24 cellular contexts compared by ENCODE assay signal in the genomic region with DNA sequence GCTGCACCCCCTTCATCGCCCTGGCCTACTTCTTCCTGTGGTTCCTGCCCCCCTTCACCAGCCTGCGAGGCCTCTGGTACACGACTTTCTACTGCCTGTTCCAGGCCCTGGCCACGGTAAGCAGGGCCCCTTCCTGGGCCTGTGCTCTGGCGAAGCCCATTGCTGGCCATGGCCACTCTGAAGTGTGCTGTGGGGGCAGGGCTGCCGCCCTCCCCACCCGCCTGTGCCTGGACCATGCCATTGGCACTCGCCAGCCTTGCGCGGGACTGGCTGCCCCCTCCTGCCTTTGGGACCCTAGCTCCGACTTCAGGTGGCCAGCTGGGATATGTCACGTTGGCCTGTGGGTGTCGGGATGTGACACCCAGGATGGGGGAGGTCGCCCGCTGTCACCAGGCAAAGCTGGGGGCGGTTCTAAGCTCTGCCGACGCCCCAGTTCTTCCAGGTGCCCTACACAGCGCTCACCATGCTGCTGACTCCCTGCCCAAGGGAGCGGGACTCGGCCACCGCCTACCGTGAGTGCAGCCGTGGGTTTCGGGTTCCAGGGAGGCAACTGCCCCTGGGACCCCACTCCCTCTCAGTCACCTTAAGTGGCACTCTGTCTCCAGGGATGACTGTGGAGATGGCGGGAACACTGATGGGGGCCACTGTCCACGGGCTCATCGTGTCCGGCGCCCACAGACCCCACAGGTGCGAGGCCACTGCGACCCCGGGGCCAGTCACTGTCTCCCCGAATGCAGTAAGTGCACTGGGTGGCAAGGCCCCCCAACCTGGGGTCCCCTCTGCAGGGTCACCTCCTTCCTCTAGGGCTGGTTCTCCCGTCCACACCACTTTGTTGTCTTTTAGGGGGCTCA. TPM values are rescaled to one million over a fixed set of nuclear protein-coding genes. Genes with fewer than 3 reads are reported as not detected.
"Had no signal": no experiment of that assay in that cellular context is flagged by ENCODE, and none has a peak within 500 bp of the region (broad histone marks: within the 10 kb centered on the region; RNA-seq: fewer than 3 reads in every experiment).

No MANE protein-coding gene starts in this region.

- H3K4me1 Mint-ChIP-seq: activated CD4-positive, alpha-beta T cell treated with anti-CD3 and anti-CD28 coated beads, Interleukin-2, amount 10 ng/mL, durations not matched to agents 7 days and 5 days; activated naive CD4-positive, alpha-beta T cell treated with anti-CD3 and anti-CD28 coated beads, Interleukin-2, amount 10 ng/mL, durations not matched to agents 7 days and 5 days; activated naive CD8-positive, alpha-beta T cell treated with anti-CD3 and anti-CD28 coated beads, Interleukin-2, amount 50 U/mL, for 24 hours; immature natural killer cell had no signal

- H3K36me3 Mint-ChIP-seq: activated naive CD4-positive, alpha-beta T cell treated with anti-CD3 and anti-CD28 coated beads, Interleukin-2, amount 10 ng/mL, durations not matched to agents 7 days and 5 days; natural killer cell had no signal

- H3K27me3 Mint-ChIP-seq: activated naive CD8-positive, alpha-beta T cell treated with anti-CD3 and anti-CD28 coated beads, Interleukin-2, amount 50 U/mL, for 24 hours had no signal

- H3K27ac ChIP-seq: prostate gland, right atrium auricular region, skin epidermis, tibial artery had no signal

- H3K36me3 ChIP-seq: prostate gland, right atrium auricular region had no signal

- DNase-seq: activated CD4-positive, alpha-beta T cell treated with anti-CD3 and anti-CD28 coated beads, Interleukin-2, amount 10 ng/mL, durations not matched to agents 7 days and 5 days; activated CD8-positive, alpha-beta memory T cell treated with anti-CD3 and anti-CD28 coated beads, Interleukin-2, amount 50 U/mL, for 4 hours; activated effector memory CD4-positive, alpha-beta T cell treated with Interleukin-2 at 50 U/mL for 16 hours; activated naive CD4-positive, alpha-beta T cell treated with anti-CD3 and anti-CD28 coated beads, Interleukin-2, amount 10 ng/mL, durations not matched to agents 7 days and 5 days; activated naive CD8-positive, alpha-beta T cell treated with anti-CD3 and anti-CD28 coated beads, Interleukin-2, amount 50 U/mL, for 24 hours; activated T-cell treated with anti-CD3 and anti-CD28 coated beads, Interleukin-2, amount 50 U/mL, for 4 hours; anterior cingulate cortex; cerebellar nuclear complex; cortex of kidney; immature natural killer cell; kidney glomerular epithelial cell; left ventricle myocardium superior; mesendoderm; natural killer cell; nucleus accumbens; stimulated activated naive CD8-positive, alpha-beta T cell treated with anti-CD3 and anti-CD28 coated beads, Interleukin-15, Interleukin-2, amounts not matched to agents 100 U/mL and 50 U/mL, for 24 hours; substantia nigra; tibial artery had no signal

- H3K4me3 ChIP-seq: prostate gland, right atrium auricular region, skin epidermis, tibial artery had no signal

- H3K27ac Mint-ChIP-seq: activated CD4-positive, alpha-beta T cell treated with anti-CD3 and anti-CD28 coated beads, Interleukin-2, amount 10 ng/mL, durations not matched to agents 7 days and 5 days; activated naive CD4-positive, alpha-beta T cell treated with anti-CD3 and anti-CD28 coated beads, Interleukin-2, amount 10 ng/mL, durations not matched to agents 7 days and 5 days; activated naive CD8-positive, alpha-beta T cell treated with anti-CD3 and anti-CD28 coated beads, Interleukin-2, amount 50 U/mL, for 24 hours; immature natural killer cell; natural killer cell; T-helper 1 cell treated with Interleukin-12 subunit alpha and Interleukin-12 subunit beta and Interleukin-4 antibody, amounts not matched to agents 30 μg/mL and 1 μg/mL, for 36 hours had no signal

- H3K9me3 ChIP-seq: prostate gland, right atrium auricular region, tibial artery had no signal

- ATAC-seq: activated CD4-positive, CD25-positive, alpha-beta regulatory T cell treated with anti-CD3 and anti-CD28 coated beads, Interleukin-2, amount 50 U/mL, for 24 hours; activated naive CD8-positive, alpha-beta T cell treated with anti-CD3 and anti-CD28 coated beads, Interleukin-2, amount 50 U/mL, for 24 hours; activated T-cell treated with anti-CD3 and anti-CD28 coated beads, Interleukin-2, amount 50 U/mL, for 4 hours; esophagus mucosa; left ventricle myocardium superior; stimulated activated naive CD8-positive, alpha-beta T cell treated with anti-CD3 and anti-CD28 coated beads, Interleukin-15, Interleukin-2, amounts not matched to agents 100 U/mL and 50 U/mL, for 24 hours had no signal

- H3K4me3 Mint-ChIP-seq: activated CD4-positive, alpha-beta T cell treated with anti-CD3 and anti-CD28 coated beads, Interleukin-2, amount 10 ng/mL, durations not matched to agents 7 days and 5 days; activated naive CD4-positive, alpha-beta T cell treated with anti-CD3 and anti-CD28 coated beads, Interleukin-2, amount 10 ng/mL, durations not matched to agents 7 days and 5 days; activated naive CD8-positive, alpha-beta T cell treated with anti-CD3 and anti-CD28 coated beads, Interleukin-2, amount 50 U/mL, for 24 hours; activated T-cell treated with anti-CD3 and anti-CD28 coated beads, Interleukin-2, amount 50 U/mL, for 4 hours; immature natural killer cell; natural killer cell; T-helper 1 cell treated with Interleukin-12 subunit alpha and Interleukin-12 subunit beta and Interleukin-4 antibody, amounts not matched to agents 30 μg/mL and 1 μg/mL, for 36 hours had no signal

- H3K4me1 ChIP-seq: prostate gland, right atrium auricular region, tibial artery had no signal

- H3K27me3 ChIP-seq: right atrium auricular region, tibial artery had no signal

- H3K9me3 Mint-ChIP-seq: activated CD4-positive, alpha-beta T cell treated with anti-CD3 and anti-CD28 coated beads, Interleukin-2, amount 10 ng/mL, durations not matched to agents 7 days and 5 days; activated naive CD4-positive, alpha-beta T cell treated with anti-CD3 and anti-CD28 coated beads, Interleukin-2, amount 10 ng/mL, durations not matched to agents 7 days and 5 days; activated naive CD8-positive, alpha-beta T cell treated with anti-CD3 and anti-CD28 coated beads, Interleukin-2, amount 50 U/mL, for 24 hours; activated T-cell treated with anti-CD3 and anti-CD28 coated beads, Interleukin-2, amount 50 U/mL, for 4 hours; immature natural killer cell; natural killer cell; T-helper 1 cell treated with Interleukin-12 subunit alpha and Interleukin-12 subunit beta and Interleukin-4 antibody, amounts not matched to agents 30 μg/mL and 1 μg/mL, for 36 hours had no signal

RNA-seq across cellular contexts. Expression of gene MFSD2B, which starts 7.2 kb away (rescaled TPM):
- total RNA-seq: activated CD4-positive, alpha-beta T cell treated with anti-CD3 and anti-CD28 coated beads, Interleukin-2, amount 10 ng/mL, durations not matched to agents 7 days and 5 days; esophagus mucosa; left ventricle myocardium superior; prostate gland had no signal
